ENCODE assay signal across 28 cellular contexts in the genomic region with DNA sequence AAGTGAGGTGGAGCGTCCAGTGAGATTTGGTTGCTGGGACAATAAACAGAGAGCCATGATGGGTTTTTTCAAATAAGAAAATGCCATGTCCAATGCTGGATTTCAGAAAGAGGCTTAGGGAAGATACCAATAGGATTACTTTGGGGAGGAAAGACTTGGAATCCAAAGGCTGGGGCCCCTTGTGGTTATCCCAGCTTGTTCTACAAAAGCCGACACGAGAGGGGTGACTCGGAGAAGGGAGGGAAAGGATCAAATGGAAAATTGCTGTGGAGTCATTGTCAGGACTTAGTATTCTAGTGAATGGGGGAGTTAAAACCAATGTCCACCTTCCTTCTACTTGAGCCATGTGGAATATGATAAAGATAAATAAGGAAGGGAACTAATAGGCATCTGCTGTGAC.
DNase-seq lines count a peak whose midpoint lies in the region; ATAC-seq, FAIRE-seq and TF ChIP-seq lines count a peak whose summit lies in the region.
"Had no signal": no experiment of that assay in that cellular context is flagged by ENCODE, and none has a peak within 500 bp of the region (broad histone marks: within the 10 kb centered on the region; RNA-seq: fewer than 3 reads in every experiment).

No MANE protein-coding gene starts in this region.

- peak overlapping the region; percentile 92 to 94 for H3K27ac ChIP-seq in A549
- peak overlapping the region; percentile 78 for H3K27ac ChIP-seq in Panc1 (ENCODE audit: low read length)
- peak overlapping the region; percentile 52 for H3K27ac ChIP-seq in hepatocyte
- H3K27ac ChIP-seq: BLaER1, HL-60, SK-N-MC had no signal

- no peak for TF ChIP-seq POLR2A in A549 (IDR thresholded peaks at IDR 0.05; ENCODE audit: low read length)

- 81% methylated on average over 4 of the region's 4 CpGs for WGBS in A549 (ENCODE audit: missing lambda C conversion rate)
- WGBS in hepatocyte (ENCODE audit: low lambda C conversion rate, missing lambda C conversion rate), result 79% methylated on average over 4 of the region's 4 CpGs

- no peak overlapping the region for H3K4me3 ChIP-seq in A549
- H3K4me3 ChIP-seq in GM08714 (ENCODE audit: low read length), result peak overlapping the region; percentile 4; the same call in 1 of the 2 replicates
- no peak overlapping the region for H3K4me3 ChIP-seq in Panc1 (ENCODE audit: low read depth in 2 of 2, low read length in 2 of 2)
- no peak overlapping the region for H3K4me3 ChIP-seq in hepatocyte
- H3K4me3 ChIP-seq: BLaER1, SK-N-MC had no signal

- H3K27me3 ChIP-seq in Panc1 (ENCODE audit: control insufficient read depth, insufficient read depth, low read length) (no peaks in the 10 kb centered on the region), hepatocyte (no peaks in the 10 kb centered on the region)
- H3K27me3 ChIP-seq: BLaER1 had no signal

- H3K79me2 ChIP-seq in hepatocyte, result peaks cover 38% of the 10 kb centered on the region

- peaks cover 0 to 30% (median 9%) of the 10 kb centered on the region in 5 donors for H3K27me3 Mint-ChIP-seq in naive thymus-derived CD8-positive, alpha-beta T cell

- CTCF ChIA-PET in A549 (lab: Yijun Ruan, JAX), result interaction anchor here (0.6 to 2.0 kb wide), 5 partner anchors 8 to 221 kb away, joined by 3 to 7 read pairs (median 4); no protein-coding TSS in a partner anchor
- CTCF ChIA-PET in Panc1 (lab: Charles Lee), result no interaction called here

- DNase-seq in A549 (ENCODE audit: low read depth in 1 of 2, low spot score in 1 of 2), result no peak
- no peak for DNase-seq in Panc1 (ENCODE audit: low read depth, low spot score)
- DNase-seq in hepatocyte (ENCODE audit: low spot score), result no peak
- DNase-seq in NCI-H1930 (lab: John Stamatoyannopoulos, UW), result no peak
- no peak for DNase-seq in activated gamma-delta T cell (lab: John Stamatoyannopoulos, UW)
- DNase-seq in naive thymus-derived CD8-positive, alpha-beta T cell, result no peak
- DNase-seq in mesenteric fat pad (ENCODE audit: low spot score), result no peak
- DNase-seq: CD4-positive, alpha-beta T cell; COR-L47; DMS 273 treated with DMSO at 0.1 percent for 48 hours; DMS79 treated with DMSO at 0.1 percent for 48 hours; H9; KG1; NCI-H1092 treated with DMSO at 0.1 percent for 48 hours; NCI-H1436 treated with DMSO at 0.1 percent for 48 hours; NCI-H2081; NCI-H2171; NCI-H345; NCI-H524; NCI-H774; PC-3; RPMI8226; SHP77 had no signal

- no peak for ATAC-seq in A549
- ATAC-seq in Panc1, result no peak
- ATAC-seq in naive thymus-derived CD8-positive, alpha-beta T cell, result no peak
- ATAC-seq: PC-3 had no signal

- H3K4me2 ChIP-seq in A549 (no peak overlapping the region), hepatocyte (no peak overlapping the region)
- H3K4me2 ChIP-seq: BLaER1 had no signal

- no peaks in the 10 kb centered on the region for H3K9me2 ChIP-seq in hepatocyte (replicated peaks; ENCODE audit: insufficient read depth)

- H3K9me3 ChIP-seq in A549, result no peaks in the 10 kb centered on the region
- no peaks in the 10 kb centered on the region for H3K9me3 ChIP-seq in Panc1 (ENCODE audit: control insufficient read depth, insufficient read depth, low read depth, low read length)
- no peaks in the 10 kb centered on the region for H3K9me3 ChIP-seq in hepatocyte (ENCODE audit: low read depth)

- peaks cover 97% of the 10 kb centered on the region for H3K4me1 ChIP-seq in A549
- peaks cover 95% of the 10 kb centered on the region for H3K4me1 ChIP-seq in Panc1 (ENCODE audit: control insufficient read depth, insufficient read depth, low read length)
- peaks cover 51% of the 10 kb centered on the region for H3K4me1 ChIP-seq in hepatocyte (ENCODE audit: insufficient read depth)

- no peak for TF ChIP-seq EP300 in A549 (IDR thresholded peaks at IDR 0.05)

- intact Hi-C loops in Panc1 (cut with micrococcal nuclease; ENCODE audit: unreplicated experiment), result no loop called here

- H3K4me1 Mint-ChIP-seq in naive thymus-derived CD8-positive, alpha-beta T cell, result no peaks in the 10 kb centered on the region

- TF ChIP-seq RAD21 in A549 (conservative IDR thresholded peaks at IDR 0.05 in 1 of 2, IDR thresholded peaks at IDR 0.05 in 1 of 2), result no peak

- no peak for TF ChIP-seq CTCF in A549 (IDR thresholded peaks at IDR 0.05)
- no peak for TF ChIP-seq CTCF in Panc1 (IDR thresholded peaks at IDR 0.05)
- no peak for TF ChIP-seq CTCF in hepatocyte (IDR thresholded peaks at IDR 0.05; ENCODE audit: poor library complexity)

- H3K4me3 Mint-ChIP-seq in naive thymus-derived CD8-positive, alpha-beta T cell, result no peak overlapping the region
- H3K4me3 Mint-ChIP-seq: CD4-positive, alpha-beta T cell; H9 had no signal

- POLR2A ChIA-PET in A549 (lab: Yijun Ruan, JAX), result no interaction called here
- POLR2A ChIA-PET in Panc1 (lab: Charles Lee), result no interaction called here
- POLR2A ChIA-PET in naive thymus-derived CD8-positive, alpha-beta T cell (lab: Charles Lee), result no interaction called here

- H3K36me3 ChIP-seq in Panc1 (ENCODE audit: control insufficient read depth, insufficient read depth, low read length), result peaks cover 4% of the 10 kb centered on the region; the same call in 1 of the 2 replicates
- no peaks in the 10 kb centered on the region for H3K36me3 ChIP-seq in hepatocyte (replicated peaks; ENCODE audit: insufficient read depth, low read depth)
- H3K36me3 ChIP-seq: BLaER1 had no signal

- H3K36me3 Mint-ChIP-seq in naive thymus-derived CD8-positive, alpha-beta T cell, result no peaks in the 10 kb centered on the region

- H2AFZ ChIP-seq in hepatocyte, result no peak overlapping the region

- no peak for FAIRE-seq in A549 (lab: Jason Lieb, UNC)
- FAIRE-seq: GM12892 had no signal

- H3K9me3 Mint-ChIP-seq in naive thymus-derived CD8-positive, alpha-beta T cell, result peaks cover 0 to 12% (median 0%) of the 10 kb centered on the region in 9 donors
- H3K9me3 Mint-ChIP-seq: CD4-positive, alpha-beta T cell; H9 had no signal

- no TSS peak for BruUV-seq in Panc1 (replicated peaks; lab: Mats Ljungman, UMichigan)

- in situ Hi-C loops in Panc1 (cut with HindIII; ENCODE audit: low pct_unique_long_range_greater_than_20kb, low sequenced_read_pairs), result no loop called here

- no peaks in the 10 kb centered on the region for H4K20me1 ChIP-seq in hepatocyte (ENCODE audit: insufficient read depth, poor library complexity, severe bottlenecking)
- H4K20me1 ChIP-seq: BLaER1 had no signal

- no peak overlapping the region for H3K27ac Mint-ChIP-seq in naive thymus-derived CD8-positive, alpha-beta T cell
- H3K27ac Mint-ChIP-seq: CD4-positive, alpha-beta T cell; H9 had no signal

TF ChIP-seq in A549, 52 proteins besides CTCF, POLR2A, EP300 and RAD21:
- TF ChIP-seq SMC3 (IDR thresholded peaks at IDR 0.05) (no peak), ZNF302 (CRISPR knock-in tag; IDR thresholded peaks at IDR 0.05) (no peak), MAFK (IDR thresholded peaks at IDR 0.05; ENCODE audit: partially characterized antibody) (no peak), FOSL2 (IDR thresholded peaks at IDR 0.05) (no peak), FOSL2 (CRISPR knock-in tag; IDR thresholded peaks at IDR 0.05) (no peak), FOSB (CRISPR knock-in tag; IDR thresholded peaks at IDR 0.05) (no peak), RARB (CRISPR knock-in tag; IDR thresholded peaks at IDR 0.05) (no peak), CBX8 (IDR thresholded peaks at IDR 0.05) (no peak), HDAC2 (IDR thresholded peaks at IDR 0.05) (no peak), NFE2L2 (conservative IDR thresholded peaks at IDR 0.05; ENCODE audit: low read length) (no peak)
- TF ChIP-seq, protein P1, sequence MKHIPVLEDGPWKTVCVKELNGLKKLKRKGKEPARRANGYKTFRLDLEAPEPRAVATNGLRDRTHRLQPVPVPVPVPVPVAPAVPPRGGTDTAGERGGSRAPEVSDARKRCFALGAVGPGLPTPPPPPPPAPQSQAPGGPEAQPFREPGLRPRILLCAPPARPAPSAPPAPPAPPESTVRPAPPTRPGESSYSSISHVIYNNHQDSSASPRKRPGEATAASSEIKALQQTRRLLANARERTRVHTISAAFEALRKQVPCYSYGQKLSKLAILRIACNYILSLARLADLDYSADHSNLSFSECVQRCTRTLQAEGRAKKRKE (CRISPR knock-in tag; IDR thresholded peaks at IDR 0.05; ENCODE audit: low read depth), result no peak
